ENCODE assay signal across 1 cellular context in the genomic region with DNA sequence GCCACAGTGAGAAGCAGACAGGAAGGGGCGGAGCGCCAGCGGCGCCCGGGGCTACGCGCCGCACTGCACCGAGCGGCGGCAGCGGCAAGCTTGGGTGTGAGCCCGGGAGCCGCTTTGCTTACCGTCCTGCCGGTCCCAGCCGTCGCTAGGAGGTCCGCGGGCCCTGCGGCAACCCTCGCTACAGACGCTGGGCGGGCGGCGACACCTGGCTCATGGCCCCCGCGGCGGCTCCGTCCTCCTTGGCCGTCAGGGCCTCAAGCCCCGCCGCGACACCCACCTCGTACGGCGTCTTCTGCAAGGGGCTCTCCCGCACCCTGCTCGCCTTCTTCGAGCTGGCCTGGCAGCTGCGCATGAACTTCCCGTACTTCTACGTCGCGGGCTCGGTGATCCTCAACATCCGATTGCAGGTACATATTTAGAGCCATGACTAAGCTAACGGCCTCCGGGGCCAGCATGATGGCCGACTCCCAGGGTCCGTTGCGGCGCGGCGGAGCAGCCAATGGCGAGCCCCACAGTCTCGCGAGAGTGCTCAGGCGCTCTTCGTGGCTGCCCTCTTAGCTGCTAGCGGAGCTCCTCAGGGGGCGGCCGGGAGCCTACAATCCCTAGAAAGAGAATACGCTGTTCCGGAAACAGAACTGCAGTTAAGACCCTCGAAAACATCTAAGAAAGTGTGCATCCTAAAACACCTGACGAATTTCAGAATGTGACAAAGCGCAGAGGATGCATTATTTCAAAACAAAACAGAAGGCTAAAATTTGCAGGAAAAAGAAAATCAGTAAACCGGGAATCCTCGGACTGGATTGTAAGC.
TF ChIP-seq lines count a peak whose summit lies in the region.

A gene (plus strand): TSS at position 50 of the 808 bp plus-strand sequence. CDS start 163 bp downstream, at position 213.

TF ChIP-seq in HCT116, 20 proteins besides CTCF, POLR2A, EP300 and RAD21 (continued from another document):
- peak; percentile 62 for TF ChIP-seq CBX3 (IDR thresholded peaks at IDR 0.05; ENCODE audit: low read depth)
- TF ChIP-seq YY1 (IDR thresholded peaks at IDR 0.05; ENCODE audit: extremely low read depth, insufficient replicate concordance, low read depth, low read length): peak; percentile 93
- no peak for TF ChIP-seq ZNF274 (IDR thresholded peaks at IDR 0.05; ENCODE audit: low read depth, low read length)
- no peak for TF ChIP-seq EZH2phosphoT487 (IDR thresholded peaks at IDR 0.05; ENCODE audit: borderline replicate concordance)
- peak; percentile 42; the same call in 1 of the 2 replicates for TF ChIP-seq EGR1 (IDR thresholded peaks at IDR 0.05; ENCODE audit: low read depth)
- TF ChIP-seq, protein P1, sequence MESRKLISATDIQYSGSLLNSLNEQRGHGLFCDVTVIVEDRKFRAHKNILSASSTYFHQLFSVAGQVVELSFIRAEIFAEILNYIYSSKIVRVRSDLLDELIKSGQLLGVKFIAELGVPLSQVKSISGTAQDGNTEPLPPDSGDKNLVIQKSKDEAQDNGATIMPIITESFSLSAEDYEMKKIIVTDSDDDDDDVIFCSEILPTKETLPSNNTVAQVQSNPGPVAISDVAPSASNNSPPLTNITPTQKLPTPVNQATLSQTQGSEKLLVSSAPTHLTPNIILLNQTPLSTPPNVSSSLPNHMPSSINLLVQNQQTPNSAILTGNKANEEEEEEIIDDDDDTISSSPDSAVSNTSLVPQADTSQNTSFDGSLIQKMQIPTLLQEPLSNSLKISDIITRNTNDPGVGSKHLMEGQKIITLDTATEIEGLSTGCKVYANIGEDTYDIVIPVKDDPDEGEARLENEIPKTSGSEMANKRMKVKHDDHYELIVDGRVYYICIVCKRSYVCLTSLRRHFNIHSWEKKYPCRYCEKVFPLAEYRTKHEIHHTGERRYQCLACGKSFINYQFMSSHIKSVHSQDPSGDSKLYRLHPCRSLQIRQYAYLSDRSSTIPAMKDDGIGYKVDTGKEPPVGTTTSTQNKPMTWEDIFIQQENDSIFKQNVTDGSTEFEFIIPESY (IDR thresholded peaks at IDR 0.05; ENCODE audit: extremely low read depth, insufficient replicate concordance, low read length): peak; percentile 95
- TF ChIP-seq SRF (IDR thresholded peaks at IDR 0.05; ENCODE audit: low read depth): no peak
- TF ChIP-seq TCF7L2 (IDR thresholded peaks at IDR 0.05; ENCODE audit: borderline replicate concordance, extremely low read depth, insufficient read depth, insufficient read length): no peak
